ENCODE assay signal across 19 cellular contexts in the genomic region with DNA sequence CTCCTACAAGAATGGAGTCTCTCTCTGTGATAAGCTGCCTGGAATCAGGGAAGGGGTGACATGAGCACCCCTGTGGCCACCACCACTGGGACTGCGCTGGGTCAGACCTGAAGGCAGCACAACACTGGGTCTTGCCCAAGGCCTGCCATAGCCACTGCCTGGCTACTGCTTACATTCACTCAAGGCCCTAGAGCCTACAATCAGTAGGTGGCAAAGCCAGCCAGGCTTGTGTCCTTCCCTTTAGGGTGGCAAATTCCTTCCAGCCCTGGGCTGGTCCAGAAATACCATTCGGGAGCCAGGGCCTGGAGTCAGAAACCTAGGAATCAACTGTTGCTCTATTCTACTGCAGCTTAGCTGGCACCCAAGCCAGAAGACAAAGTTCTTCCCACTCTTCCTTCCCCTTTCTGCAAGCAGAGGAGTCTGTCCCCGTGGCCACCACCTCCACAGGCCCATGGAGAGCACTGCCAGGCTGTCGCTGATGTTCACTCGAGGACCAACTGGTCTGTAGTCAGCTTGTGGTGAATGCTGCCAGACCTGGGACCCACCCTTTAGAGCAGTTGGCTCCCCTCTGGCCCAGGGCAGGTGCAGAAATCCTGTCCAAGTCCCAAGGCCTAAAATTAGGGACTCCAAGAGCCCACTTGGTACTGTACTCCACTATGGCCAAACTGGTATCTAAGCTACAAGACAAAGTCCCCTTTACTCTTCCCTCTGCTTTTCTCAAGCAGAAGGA.
"Had no signal": no experiment of that assay in that cellular context is flagged by ENCODE, and none has a peak within 500 bp of the region (broad histone marks: within the 10 kb centered on the region; RNA-seq: fewer than 3 reads in every experiment).

No MANE protein-coding gene starts in this region.

- H3K27ac ChIP-seq: colonic mucosa, psoas muscle, sigmoid colon, skin epidermis, transverse colon had no signal

- DNase-seq: colonic mucosa; dermis blood vessel endothelial cell; esophagus squamous epithelium; foreskin fibroblast; immature natural killer cell; mesendoderm; naive thymus-derived CD4-positive, alpha-beta T cell; nephron progenitor cell; psoas muscle; retina; sigmoid colon; stimulated activated CD4-positive, alpha-beta T cell treated with anti-CD3 and anti-CD28 coated beads, Interleukin-2, amount 100 ng/mL, for 24 hours; stimulated activated CD4-positive, alpha-beta T cell treated with anti-CD3 and anti-CD28 coated beads, Interleukin-4, amount 100 ng/mL, for 4 hours; stimulated activated naive CD4-positive, alpha-beta T cell; stomach; substantia nigra; transverse colon had no signal

- H3K4me1 ChIP-seq: colonic mucosa, esophagus squamous epithelium, sigmoid colon, transverse colon had no signal

- ATAC-seq: naive thymus-derived CD4-positive, alpha-beta T cell had no signal

- H3K36me3 ChIP-seq: colonic mucosa, esophagus squamous epithelium, sigmoid colon, stomach, thoracic aorta, transverse colon had no signal

- H3K9me3 ChIP-seq: colonic mucosa, esophagus squamous epithelium, psoas muscle, sigmoid colon, stomach, thoracic aorta, transverse colon had no signal

- H3K27me3 ChIP-seq: colonic mucosa, esophagus squamous epithelium, sigmoid colon, stomach, transverse colon had no signal

- H3K4me3 ChIP-seq: colonic mucosa, esophagus squamous epithelium, psoas muscle, sigmoid colon, skin epidermis, stomach, thoracic aorta, transverse colon had no signal
